Comparison of ENCODE assay signal across 8 cellular contexts in the genomic region with DNA sequence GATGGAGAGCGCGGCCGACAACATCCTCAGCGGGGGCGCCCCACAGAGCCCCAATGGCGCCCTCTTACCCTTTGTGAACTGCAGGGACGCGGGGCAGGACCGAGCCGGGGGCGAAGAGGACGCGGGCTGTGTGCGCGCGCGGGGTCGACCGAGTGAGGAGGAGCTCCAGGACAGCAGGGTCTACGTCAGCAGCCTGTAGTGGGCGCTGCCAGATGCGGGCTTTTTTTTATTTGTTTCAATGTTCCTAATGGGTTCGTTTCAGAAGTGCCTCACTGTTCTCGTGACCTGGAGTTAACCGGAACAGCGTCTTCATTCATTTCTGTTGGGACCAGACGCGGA.
DNase-seq lines count a peak whose midpoint lies in the region; ATAC-seq, FAIRE-seq and TF ChIP-seq lines count a peak whose summit lies in the region.

No MANE protein-coding gene starts in this region.

- no peaks in the 10 kb centered on the region for H3K36me3 ChIP-seq in ectodermal cell (ENCODE audit: control insufficient read depth, insufficient read depth, low read length)
- H3K36me3 ChIP-seq in neutrophil: no peaks in the 10 kb centered on the region

- peaks cover 28% of the 10 kb centered on the region for H3K27me3 Mint-ChIP-seq in WTC11 (ENCODE audit: low read depth)

- H3K4me3 Mint-ChIP-seq in WTC11: peak overlapping the region; percentile 74

- H3K4me1 ChIP-seq in ectodermal cell (ENCODE audit: control insufficient read depth, insufficient read depth, low read length) (peaks cover 5% of the 10 kb centered on the region), neutrophil (ENCODE audit: control insufficient read depth in 1 of 2, insufficient read depth in 1 of 2, low read depth in 1 of 2, low read length in 1 of 2) (peaks cover 20% of the 10 kb centered on the region in 2 experiments)

- peaks cover 27% of the 10 kb centered on the region for H3K4me1 Mint-ChIP-seq in WTC11

- ATAC-seq in HG03460 (IDR thresholded peaks at IDR 0.05; ENCODE audit: unreplicated experiment): peak; percentile 26
- peak; percentile 86 for ATAC-seq in WTC11
- ATAC-seq in GM18517 (IDR thresholded peaks at IDR 0.05; ENCODE audit: unreplicated experiment): no peak

- H3K4me3 ChIP-seq in ectodermal cell (ENCODE audit: insufficient read depth, low read depth, low read length) (peak overlapping the region; percentile 47), neutrophil (ENCODE audit: low read depth in 1 of 2, low read length in 1 of 2) (peak overlapping the region; percentile 49 to 55)

- H3K9me3 ChIP-seq in ectodermal cell (ENCODE audit: control insufficient read depth, low read length) (no peaks in the 10 kb centered on the region), neutrophil (no peaks in the 10 kb centered on the region)

- peak; percentile 23 for TF ChIP-seq CTCF in GM12873 (IDR thresholded peaks at IDR 0.05; ENCODE audit: insufficient read depth, low read depth, low read length, missing control alignments)
- no peak for TF ChIP-seq CTCF in WTC11 (IDR thresholded peaks at IDR 0.05)
- TF ChIP-seq CTCF in neutrophil (IDR thresholded peaks at IDR 0.05): no peak

- CTCF ChIA-PET in WTC11 (lab: Charles Lee): interaction anchor here (0.6 to 4.3 kb wide), 36 partner anchors 8 to 350 kb away, joined by 3 to 37 read pairs (median 4); a partner anchor contains a TSS

- H3K27ac ChIP-seq in ectodermal cell (ENCODE audit: insufficient read depth, low read depth, low read length, poor library complexity, severe bottlenecking) (no peak overlapping the region), neutrophil (no peak overlapping the region)

- H3K27ac Mint-ChIP-seq in WTC11: no peak overlapping the region

- POLR2A ChIA-PET in WTC11 (lab: Charles Lee): interaction anchor here (0.6 kb wide), 1 partner anchor 104 kb away, joined by 4 read pairs; a partner anchor contains a TSS

- H3K9me3 Mint-ChIP-seq in WTC11: 0 out of 2 replicates have a peak, but pooled peaks cover 3% of the 10 kb centered on the region

- FAIRE-seq in urothelium cell line (lab: Jason Lieb, UNC): peak; percentile 59
- FAIRE-seq in GM19239 (lab: Jason Lieb, UNC): no peak

- H3K27me3 ChIP-seq in ectodermal cell (ENCODE audit: control insufficient read depth, insufficient read depth, low read length, poor library complexity, severe bottlenecking) (peaks cover 44% of the 10 kb centered on the region), neutrophil (peaks cover 41% of the 10 kb centered on the region)

- 2% methylated on average over 28 of the region's 28 CpGs for WGBS in ectodermal cell, 2 experiments

- DNase-seq in WTC11 (ENCODE audit: low spot score) (peak; percentile 72), urothelium cell line (ENCODE audit: low spot score) (no peak), GM19239 (ENCODE audit: insufficient read length, low spot score) (no peak)

- no peaks in the 10 kb centered on the region for H3K36me3 Mint-ChIP-seq in WTC11

TF ChIP-seq in WTC11, 78 proteins besides CTCF, POLR2A, EP300 and RAD21:
- TF ChIP-seq SP1 (CRISPR knock-in tag; conservative IDR thresholded peaks at IDR 0.05) (0 out of 2 replicates have a peak, but pooled peaks have one; percentile 3), NR1H2 (CRISPR knock-in tag; IDR thresholded peaks at IDR 0.05) (no peak)
